ENCODE assay signal across 8 cellular contexts in genomic region chr7:122143751-122144711, GRCh38. TPM values are rescaled to one million over a fixed set of nuclear protein-coding genes. Genes with fewer than 3 reads are reported as not detected.
DNase-seq lines count a peak whose midpoint lies in the region; ATAC-seq and TF ChIP-seq lines count a peak whose summit lies in the region.

Gene AASS (minus strand): TSS chr7:122144249. CDS start chr7:122133726, 10,523 bp downstream.

- no peaks in the 10 kb centered on the region for H3K9me3 Mint-ChIP-seq in activated naive CD8-positive, alpha-beta T cell treated with anti-CD3 and anti-CD28 coated beads, Interleukin-2, amount 50 U/mL, for 24 hours

- peak within 1 kb of the TSS; percentile 92 for H3K27ac ChIP-seq in substantia nigra (ENCODE audit: low read depth, low read length, poor library complexity, severe bottlenecking)

- intact Hi-C loops in head of caudate nucleus (cut with DNase I), result no loop called here

- H3K4me3 Mint-ChIP-seq in activated naive CD8-positive, alpha-beta T cell treated with anti-CD3 and anti-CD28 coated beads, Interleukin-2, amount 50 U/mL, for 24 hours, result peak within 1 kb of the TSS; percentile 86

- peaks cover 17% of the 10 kb centered on the region for H3K4me1 Mint-ChIP-seq in activated naive CD8-positive, alpha-beta T cell treated with anti-CD3 and anti-CD28 coated beads, Interleukin-2, amount 50 U/mL, for 24 hours

- H3K36me3 Mint-ChIP-seq in activated naive CD8-positive, alpha-beta T cell treated with anti-CD3 and anti-CD28 coated beads, Interleukin-2, amount 50 U/mL, for 24 hours (ENCODE audit: low read depth), result no peaks in the 10 kb centered on the region

- peaks cover 51% of the 10 kb centered on the region for H3K27me3 Mint-ChIP-seq in activated naive CD8-positive, alpha-beta T cell treated with anti-CD3 and anti-CD28 coated beads, Interleukin-2, amount 50 U/mL, for 24 hours

- peak within 1 kb of the TSS; percentile 46 for H3K27ac Mint-ChIP-seq in activated naive CD8-positive, alpha-beta T cell treated with anti-CD3 and anti-CD28 coated beads, Interleukin-2, amount 50 U/mL, for 24 hours

- ATAC-seq in GM21825 (IDR thresholded peaks at IDR 0.05; ENCODE audit: unreplicated experiment), result peak; percentile 100
- ATAC-seq in SK-N-SH treated with all-trans-retinoic acid at 6 μM for 48 hours, result peak; percentile 98
- ATAC-seq in activated naive CD8-positive, alpha-beta T cell treated with anti-CD3 and anti-CD28 coated beads, Interleukin-2, amount 50 U/mL, for 24 hours, result peak; percentile 89

- DNase-seq in DMS114 treated with DMSO at 0.1 percent for 48 hours (lab: John Stamatoyannopoulos, UW; ENCODE audit: unreplicated experiment), result peak; percentile 36
- peak; percentile 95 for DNase-seq in LHCN-M2 (ENCODE audit: low read depth)
- peak; percentile 73 for DNase-seq in activated naive CD8-positive, alpha-beta T cell treated with anti-CD3 and anti-CD28 coated beads, Interleukin-2, amount 50 U/mL, for 24 hours
- peak; percentile 97 to 100 (median 99) for DNase-seq in head of caudate nucleus
- DNase-seq in occipital lobe (lab: John Stamatoyannopoulos, UW), result peak; percentile 95
- DNase-seq in substantia nigra (lab: John Stamatoyannopoulos, UW), result peak; percentile 72 to 99 (median 96)

TF ChIP-seq in SK-N-SH treated with all-trans-retinoic acid at 6 μM for 48 hours, 23 proteins besides CTCF, POLR2A, EP300 and RAD21:
- TF ChIP-seq ZFP30 (CRISPR knock-in tag; IDR thresholded peaks at IDR 0.05), result no peak
- 0 out of 2 replicates have a peak, but pooled peaks have one; percentile 36 for TF ChIP-seq ZFP3 (CRISPR knock-in tag; IDR thresholded peaks at IDR 0.05)
- TF ChIP-seq, protein P1, sequence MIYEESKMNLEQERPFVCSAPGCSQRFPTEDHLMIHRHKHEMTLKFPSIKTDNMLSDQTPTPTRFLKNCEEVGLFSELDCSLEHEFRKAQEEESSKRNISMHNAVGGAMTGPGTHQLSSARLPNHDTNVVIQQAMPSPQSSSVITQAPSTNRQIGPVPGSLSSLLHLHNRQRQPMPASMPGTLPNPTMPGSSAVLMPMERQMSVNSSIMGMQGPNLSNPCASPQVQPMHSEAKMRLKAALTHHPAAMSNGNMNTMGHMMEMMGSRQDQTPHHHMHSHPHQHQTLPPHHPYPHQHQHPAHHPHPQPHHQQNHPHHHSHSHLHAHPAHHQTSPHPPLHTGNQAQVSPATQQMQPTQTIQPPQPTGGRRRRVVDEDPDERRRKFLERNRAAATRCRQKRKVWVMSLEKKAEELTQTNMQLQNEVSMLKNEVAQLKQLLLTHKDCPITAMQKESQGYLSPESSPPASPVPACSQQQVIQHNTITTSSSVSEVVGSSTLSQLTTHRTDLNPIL (CRISPR knock-in tag; IDR thresholded peaks at IDR 0.05; ENCODE audit: low read depth), result no peak
- no peak for TF ChIP-seq ISL1 (CRISPR knock-in tag; IDR thresholded peaks at IDR 0.05)
- TF ChIP-seq OSR1 (CRISPR knock-in tag; IDR thresholded peaks at IDR 0.05), result no peak
- no peak for TF ChIP-seq PATZ1 (CRISPR knock-in tag; IDR thresholded peaks at IDR 0.05; ENCODE audit: borderline replicate concordance)
- no peak for TF ChIP-seq ARNTL (CRISPR knock-in tag; IDR thresholded peaks at IDR 0.05; ENCODE audit: borderline replicate concordance, low read depth)
- no peak for TF ChIP-seq ESRRG (CRISPR knock-in tag; IDR thresholded peaks at IDR 0.05)
- TF ChIP-seq POU6F1 (CRISPR knock-in tag; IDR thresholded peaks at IDR 0.05; ENCODE audit: borderline replicate concordance, low read depth), result no peak
- TF ChIP-seq, protein P2, sequence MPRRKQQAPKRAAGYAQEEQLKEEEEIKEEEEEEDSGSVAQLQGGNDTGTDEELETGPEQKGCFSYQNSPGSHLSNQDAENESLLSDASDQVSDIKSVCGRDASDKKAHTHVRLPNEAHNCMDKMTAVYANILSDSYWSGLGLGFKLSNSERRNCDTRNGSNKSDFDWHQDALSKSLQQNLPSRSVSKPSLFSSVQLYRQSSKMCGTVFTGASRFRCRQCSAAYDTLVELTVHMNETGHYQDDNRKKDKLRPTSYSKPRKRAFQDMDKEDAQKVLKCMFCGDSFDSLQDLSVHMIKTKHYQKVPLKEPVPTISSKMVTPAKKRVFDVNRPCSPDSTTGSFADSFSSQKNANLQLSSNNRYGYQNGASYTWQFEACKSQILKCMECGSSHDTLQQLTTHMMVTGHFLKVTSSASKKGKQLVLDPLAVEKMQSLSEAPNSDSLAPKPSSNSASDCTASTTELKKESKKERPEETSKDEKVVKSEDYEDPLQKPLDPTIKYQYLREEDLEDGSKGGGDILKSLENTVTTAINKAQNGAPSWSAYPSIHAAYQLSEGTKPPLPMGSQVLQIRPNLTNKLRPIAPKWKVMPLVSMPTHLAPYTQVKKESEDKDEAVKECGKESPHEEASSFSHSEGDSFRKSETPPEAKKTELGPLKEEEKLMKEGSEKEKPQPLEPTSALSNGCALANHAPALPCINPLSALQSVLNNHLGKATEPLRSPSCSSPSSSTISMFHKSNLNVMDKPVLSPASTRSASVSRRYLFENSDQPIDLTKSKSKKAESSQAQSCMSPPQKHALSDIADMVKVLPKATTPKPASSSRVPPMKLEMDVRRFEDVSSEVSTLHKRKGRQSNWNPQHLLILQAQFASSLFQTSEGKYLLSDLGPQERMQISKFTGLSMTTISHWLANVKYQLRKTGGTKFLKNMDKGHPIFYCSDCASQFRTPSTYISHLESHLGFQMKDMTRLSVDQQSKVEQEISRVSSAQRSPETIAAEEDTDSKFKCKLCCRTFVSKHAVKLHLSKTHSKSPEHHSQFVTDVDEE (CRISPR knock-in tag; IDR thresholded peaks at IDR 0.05), result peak; percentile 30
TF ChIP-seq in SK-N-SH treated with all-trans-retinoic acid at 6 μM for 48 hours: peak in this region for 2.

RNA-seq across cellular contexts. Expression of gene AASS, which starts in this region (rescaled TPM):
- total RNA-seq in LHCN-M2 (2014; rRNA removed) (9.0 and 11.0 TPM in 2 replicates), occipital lobe (19.3 TPM)
- polyA plus RNA-seq in LHCN-M2 (2012), result 2.8 TPM

Comparison
In these comparisons a context has a peak if more than half of its experiments do, and no peak if none do; other contexts are left out.
1. Peak in every context shown above with its lines: DNase-seq, ATAC-seq and H3K27ac ChIP-seq.
2. DNase-seq: peak in every context shown above with its lines; median percentile 99 in head of caudate nucleus; 96 in substantia nigra; 95 in LHCN-M2; 95 in occipital lobe; 73 in activated naive CD8-positive, alpha-beta T cell treated with anti-CD3 and anti-CD28 coated beads, Interleukin-2, amount 50 U/mL, for 24 hours; 36 in DMS114 treated with DMSO at 0.1 percent for 48 hours.